ENCODE assay signal across 21 cellular contexts in the genomic region with DNA sequence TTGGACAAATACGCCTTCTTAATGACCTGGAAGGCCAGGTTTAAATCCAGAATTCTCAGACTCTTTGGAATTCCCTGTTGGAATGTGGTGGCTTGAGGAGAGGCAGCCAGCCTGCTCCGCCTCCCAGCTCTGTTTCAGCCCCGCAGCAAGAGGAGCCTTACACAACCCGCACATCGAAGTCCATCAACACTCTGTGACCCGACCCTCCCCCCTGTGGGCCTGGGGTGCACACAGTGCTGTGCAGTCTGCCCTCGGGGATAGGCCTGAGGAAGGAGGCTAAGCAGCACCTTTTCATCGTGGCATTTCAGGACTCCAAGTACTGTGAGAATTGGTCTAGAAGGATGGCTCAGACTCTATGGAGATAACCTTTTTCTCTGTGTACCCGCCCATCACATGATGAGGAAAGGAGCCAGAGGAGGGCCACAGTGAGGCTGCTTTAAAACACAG.
DNase-seq lines count a peak whose midpoint lies in the region; ATAC-seq, FAIRE-seq and TF ChIP-seq lines count a peak whose summit lies in the region.
"Had no signal": no experiment of that assay in that cellular context is flagged by ENCODE, and none has a peak within 500 bp of the region (broad histone marks: within the 10 kb centered on the region; RNA-seq: fewer than 3 reads in every experiment).

No MANE protein-coding gene starts in this region.

- H3K27ac Mint-ChIP-seq in GM23338, result peak overlapping the region; percentile 23; the same call in 1 of the 2 replicates
- H3K27ac Mint-ChIP-seq: naive thymus-derived CD4-positive, alpha-beta T cell had no signal

- H3K27me3 Mint-ChIP-seq in GM23338 (ENCODE audit: insufficient read depth, low read depth, poor library complexity), result peaks cover 2% of the 10 kb centered on the region

- no peak overlapping the region; the same call in 1 of the 2 replicates for H3K4me2 ChIP-seq in GM23338

- H3F3A ChIP-seq in GM23338 (replicated peaks; ENCODE audit: low read depth), result no peaks in the 10 kb centered on the region

- H3K27me3 ChIP-seq in GM23338 (ENCODE audit: insufficient read depth), result no peaks in the 10 kb centered on the region
- H3K27me3 ChIP-seq in Panc1 (ENCODE audit: control insufficient read depth, insufficient read depth, low read length), result no peaks in the 10 kb centered on the region
- H3K27me3 ChIP-seq: BLaER1 treated with 17β-estradiol and CSF1 and Interleukin-3, amounts not matched to agents 10 nM and 100 nM; brain microvascular endothelial cell; tibial nerve had no signal

- H3K36me3 ChIP-seq in GM23338 (ENCODE audit: insufficient read depth) (no peaks in the 10 kb centered on the region), Panc1 (ENCODE audit: control insufficient read depth, insufficient read depth, low read length) (no peaks in the 10 kb centered on the region)
- H3K36me3 ChIP-seq: BLaER1 treated with 17β-estradiol and CSF1 and Interleukin-3, amounts not matched to agents 10 nM and 100 nM; brain microvascular endothelial cell; tibial nerve; WERI-Rb-1 had no signal

- H4K20me1 ChIP-seq in GM23338 (replicated peaks; ENCODE audit: insufficient read depth), result no peaks in the 10 kb centered on the region
- H4K20me1 ChIP-seq: BLaER1 treated with 17β-estradiol and CSF1 and Interleukin-3, amounts not matched to agents 10 nM and 100 nM had no signal

- CTCF ChIA-PET in Panc1 (lab: Charles Lee), result no interaction called here

- H3K9me3 Mint-ChIP-seq in GM23338, result no peaks in the 10 kb centered on the region; the same call in 2 of the 3 replicates

- no peak for FAIRE-seq in GM19239 (lab: Jason Lieb, UNC)
- FAIRE-seq: frontal cortex, GM12878 had no signal

- H3K9me2 ChIP-seq in GM23338 (ENCODE audit: insufficient read depth), result no peaks in the 10 kb centered on the region

- H3K4me1 Mint-ChIP-seq in GM23338, result peaks cover 9% of the 10 kb centered on the region
- H3K4me1 Mint-ChIP-seq: naive thymus-derived CD4-positive, alpha-beta T cell had no signal

- intact Hi-C loops in Panc1 (cut with micrococcal nuclease; ENCODE audit: unreplicated experiment), result no loop called here

- no peak overlapping the region for H3K4me3 Mint-ChIP-seq in GM23338
- H3K4me3 Mint-ChIP-seq: naive thymus-derived CD4-positive, alpha-beta T cell had no signal

- H3K79me2 ChIP-seq in GM23338 (replicated peaks; ENCODE audit: insufficient read depth), result no peaks in the 10 kb centered on the region

- H3K4me1 ChIP-seq in GM23338 (ENCODE audit: insufficient read depth) (no peaks in the 10 kb centered on the region), Panc1 (ENCODE audit: control insufficient read depth, insufficient read depth, low read length) (peaks cover 17% of the 10 kb centered on the region)
- H3K4me1 ChIP-seq: tibial nerve had no signal

- H3K36me3 Mint-ChIP-seq in GM23338 (ENCODE audit: low read depth), result no peaks in the 10 kb centered on the region
- H3K36me3 Mint-ChIP-seq: naive thymus-derived CD4-positive, alpha-beta T cell had no signal

- in situ Hi-C loops in Panc1 (cut with HindIII; ENCODE audit: low pct_unique_long_range_greater_than_20kb, low sequenced_read_pairs), result no loop called here

- H3K9me3 ChIP-seq in Panc1 (ENCODE audit: control insufficient read depth, insufficient read depth, low read depth, low read length), result no peaks in the 10 kb centered on the region

- BruUV-seq in Panc1 (replicated peaks; lab: Mats Ljungman, UMichigan), result no TSS peak

- H3K27ac ChIP-seq in GM23338 (ENCODE audit: low read depth) (no peak overlapping the region), Panc1 (ENCODE audit: low read length) (no peak overlapping the region)
- H3K27ac ChIP-seq: BLaER1 treated with 17β-estradiol and CSF1 and Interleukin-3, amounts not matched to agents 10 nM and 100 nM; brain microvascular endothelial cell; WERI-Rb-1 had no signal

- DNase-seq in GM23338 (ENCODE audit: low spot score), result peak; percentile 78
- no peak for DNase-seq in Panc1 (ENCODE audit: low read depth, low spot score)
- DNase-seq in iPS DF 19.7 (ENCODE audit: low read depth, low spot score), result peak; percentile 35
- DNase-seq in retina, result peak; percentile 37
- no peak for DNase-seq in GM19239 (ENCODE audit: insufficient read length, low spot score)
- no peak for DNase-seq in DMS79 treated with DMSO at 0.1 percent for 48 hours (lab: John Stamatoyannopoulos, UW)
- DNase-seq in NCI-H2196 (lab: John Stamatoyannopoulos, UW; ENCODE audit: unreplicated experiment), result no peak
- DNase-seq: activated effector memory CD4-positive, alpha-beta T cell treated with anti-CD3 and anti-CD28 coated beads, Interleukin-2, amount 50 U/mL, for 16 hours; brain microvascular endothelial cell; DMS79; effector memory CD4-positive, alpha-beta T cell; naive thymus-derived CD4-positive, alpha-beta T cell; NCI-H446; PC-3; stimulated activated CD4-positive, alpha-beta T cell treated with anti-CD3 and anti-CD28 coated beads, Interleukin-1b, Interleukin-23, amount 100 ng/mL, for 48 hours; WERI-Rb-1 had no signal

- H3K4me3 ChIP-seq in GM23338 (no peak overlapping the region), Panc1 (ENCODE audit: low read depth in 2 of 2, low read length in 2 of 2) (no peak overlapping the region)
- H3K4me3 ChIP-seq: BLaER1 treated with 17β-estradiol and CSF1 and Interleukin-3, amounts not matched to agents 10 nM and 100 nM; GM12878; tibial nerve had no signal

- peak overlapping the region; percentile 64; the same call in 1 of the 2 replicates for H2AFZ ChIP-seq in GM23338

- peak; percentile 14 to 26; a peak in 3 of 4 replicates for TF ChIP-seq CTCF in GM23338 (conservative IDR thresholded peaks at IDR 0.05; ENCODE audit: low read depth in 2 of 2)
- TF ChIP-seq CTCF in Panc1 (IDR thresholded peaks at IDR 0.05), result no peak

- POLR2A ChIA-PET in Panc1 (lab: Charles Lee), result no interaction called here

- ATAC-seq in GM23338, result peak; percentile 99
- ATAC-seq in Panc1, result 0 out of 2 replicates have a peak, but pooled peaks have one; percentile 53
- ATAC-seq in HG02852 (IDR thresholded peaks at IDR 0.05; ENCODE audit: unreplicated experiment), result no peak
- ATAC-seq: GM12878; naive thymus-derived CD4-positive, alpha-beta T cell had no signal

TF ChIP-seq in GM23338, 12 proteins besides CTCF, POLR2A, EP300 and RAD21 (continues in another document):
- TF ChIP-seq EZH2 (IDR thresholded peaks at IDR 0.05; ENCODE audit: low read depth, unreplicated experiment), result no peak
- TF ChIP-seq, protein P1, sequence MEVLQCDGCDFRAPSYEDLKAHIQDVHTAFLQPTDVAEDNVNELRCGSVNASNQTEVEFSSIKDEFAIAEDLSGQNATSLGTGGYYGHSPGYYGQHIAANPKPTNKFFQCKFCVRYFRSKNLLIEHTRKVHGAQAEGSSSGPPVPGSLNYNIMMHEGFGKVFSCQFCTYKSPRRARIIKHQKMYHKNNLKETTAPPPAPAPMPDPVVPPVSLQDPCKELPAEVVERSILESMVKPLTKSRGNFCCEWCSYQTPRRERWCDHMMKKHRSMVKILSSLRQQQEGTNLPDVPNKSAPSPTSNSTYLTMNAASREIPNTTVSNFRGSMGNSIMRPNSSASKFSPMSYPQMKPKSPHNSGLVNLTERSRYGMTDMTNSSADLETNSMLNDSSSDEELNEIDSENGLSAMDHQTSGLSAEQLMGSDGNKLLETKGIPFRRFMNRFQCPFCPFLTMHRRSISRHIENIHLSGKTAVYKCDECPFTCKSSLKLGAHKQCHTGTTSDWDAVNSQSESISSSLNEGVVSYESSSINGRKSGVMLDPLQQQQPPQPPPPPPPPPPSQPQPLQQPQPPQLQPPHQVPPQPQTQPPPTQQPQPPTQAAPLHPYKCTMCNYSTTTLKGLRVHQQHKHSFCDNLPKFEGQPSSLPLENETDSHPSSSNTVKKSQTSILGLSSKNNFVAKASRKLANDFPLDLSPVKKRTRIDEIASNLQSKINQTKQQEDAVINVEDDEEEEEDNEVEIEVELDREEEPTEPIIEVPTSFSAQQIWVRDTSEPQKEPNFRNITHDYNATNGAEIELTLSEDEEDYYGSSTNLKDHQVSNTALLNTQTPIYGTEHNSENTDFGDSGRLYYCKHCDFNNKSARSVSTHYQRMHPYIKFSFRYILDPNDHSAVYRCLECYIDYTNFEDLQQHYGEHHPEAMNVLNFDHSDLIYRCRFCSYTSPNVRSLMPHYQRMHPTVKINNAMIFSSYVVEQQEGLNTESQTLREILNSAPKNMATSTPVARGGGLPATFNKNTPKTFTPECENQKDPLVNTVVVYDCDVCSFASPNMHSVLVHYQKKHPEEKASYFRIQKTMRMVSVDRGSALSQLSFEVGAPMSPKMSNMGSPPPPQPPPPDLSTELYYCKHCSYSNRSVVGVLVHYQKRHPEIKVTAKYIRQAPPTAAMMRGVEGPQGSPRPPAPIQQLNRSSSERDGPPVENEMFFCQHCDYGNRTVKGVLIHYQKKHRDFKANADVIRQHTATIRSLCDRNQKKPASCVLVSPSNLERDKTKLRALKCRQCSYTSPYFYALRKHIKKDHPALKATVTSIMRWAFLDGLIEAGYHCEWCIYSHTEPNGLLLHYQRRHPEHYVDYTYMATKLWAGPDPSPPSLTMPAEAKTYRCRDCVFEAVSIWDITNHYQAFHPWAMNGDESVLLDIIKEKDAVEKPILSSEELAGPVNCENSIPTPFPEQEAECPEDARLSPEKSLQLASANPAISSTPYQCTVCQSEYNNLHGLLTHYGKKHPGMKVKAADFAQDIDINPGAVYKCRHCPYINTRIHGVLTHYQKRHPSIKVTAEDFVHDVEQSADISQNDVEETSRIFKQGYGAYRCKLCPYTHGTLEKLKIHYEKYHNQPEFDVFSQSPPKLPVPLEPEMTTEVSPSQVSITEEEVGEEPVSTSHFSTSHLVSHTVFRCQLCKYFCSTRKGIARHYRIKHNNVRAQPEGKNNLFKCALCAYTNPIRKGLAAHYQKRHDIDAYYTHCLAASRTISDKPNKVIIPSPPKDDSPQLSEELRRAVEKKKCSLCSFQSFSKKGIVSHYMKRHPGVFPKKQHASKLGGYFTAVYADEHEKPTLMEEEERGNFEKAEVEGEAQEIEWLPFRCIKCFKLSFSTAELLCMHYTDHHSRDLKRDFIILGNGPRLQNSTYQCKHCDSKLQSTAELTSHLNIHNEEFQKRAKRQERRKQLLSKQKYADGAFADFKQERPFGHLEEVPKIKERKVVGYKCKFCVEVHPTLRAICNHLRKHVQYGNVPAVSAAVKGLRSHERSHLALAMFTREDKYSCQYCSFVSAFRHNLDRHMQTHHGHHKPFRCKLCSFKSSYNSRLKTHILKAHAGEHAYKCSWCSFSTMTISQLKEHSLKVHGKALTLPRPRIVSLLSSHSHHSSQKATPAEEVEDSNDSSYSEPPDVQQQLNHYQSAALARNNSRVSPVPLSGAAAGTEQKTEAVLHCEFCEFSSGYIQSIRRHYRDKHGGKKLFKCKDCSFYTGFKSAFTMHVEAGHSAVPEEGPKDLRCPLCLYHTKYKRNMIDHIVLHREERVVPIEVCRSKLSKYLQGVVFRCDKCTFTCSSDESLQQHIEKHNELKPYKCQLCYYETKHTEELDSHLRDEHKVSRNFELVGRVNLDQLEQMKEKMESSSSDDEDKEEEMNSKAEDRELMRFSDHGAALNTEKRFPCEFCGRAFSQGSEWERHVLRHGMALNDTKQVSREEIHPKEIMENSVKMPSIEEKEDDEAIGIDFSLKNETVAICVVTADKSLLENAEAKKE (CRISPR knock-in tag; IDR thresholded peaks at IDR 0.05), result no peak
- no peak for TF ChIP-seq JUNB (IDR thresholded peaks at IDR 0.05; ENCODE audit: unreplicated experiment)
- no peak for TF ChIP-seq EZH2phosphoT487 (IDR thresholded peaks at IDR 0.05; ENCODE audit: unreplicated experiment)

Comparison
In these comparisons a context has a peak if more than half of its experiments do, and no peak if none do; other contexts are left out.
1. DNase-seq: peak in GM23338 (single experiment), iPS DF 19.7 (single experiment) and retina (single experiment); none in Panc1 (single experiment), GM19239 (single experiment), DMS79 treated with DMSO at 0.1 percent for 48 hours (single experiment) and NCI-H2196 (single experiment).